Comparison of ENCODE assay signal across 8 cellular contexts in genomic region chr15:77875066-77875721, GRCh38.
DNase-seq lines count a peak whose midpoint lies in the region; ATAC-seq, FAIRE-seq and TF ChIP-seq lines count a peak whose summit lies in the region.
"Not testable (repeated sequence)": the region's sequence is repeated elsewhere in the genome, so short reads cannot be mapped to it uniquely, and the experiment has no call there.

No MANE protein-coding gene starts in this region.

- intact Hi-C loops in esophagus muscularis mucosa (cut with DNase I); HepG2 (cut with micrococcal nuclease; ENCODE audit: unreplicated experiment): not testable (repeated sequence)

- TF ChIP-seq POLR2A in GM12892 (IDR thresholded peaks at IDR 0.05; ENCODE audit: low read depth, low read length); esophagus muscularis mucosa (IDR thresholded peaks at IDR 0.05; ENCODE audit: low read depth); HepG2 (IDR thresholded peaks at IDR 0.05; ENCODE audit: insufficient read depth in 1 of 2, low read depth in 2 of 2, low read length in 2 of 2): not testable (repeated sequence)

- WGBS in esophagus muscularis mucosa, result 58% methylated on average over 10 of the region's 13 CpGs
- 13% methylated on average over 3 of the region's 13 CpGs for WGBS in HepG2 (ENCODE audit: low lambda C conversion rate)

- not testable (repeated sequence) for H3K36me3 ChIP-seq in SJCRH30; esophagus muscularis mucosa; HepG2 (replicated peaks in 1 of 2; ENCODE audit: control insufficient read depth in 1 of 2, insufficient read depth in 2 of 2, low read length in 2 of 2)

- TF ChIP-seq EP300 in esophagus muscularis mucosa (IDR thresholded peaks at IDR 0.05); HepG2 (IDR thresholded peaks at IDR 0.05; ENCODE audit: low read depth in 2 of 2, low read length in 2 of 2); HepG2 (CRISPR knock-in tag; IDR thresholded peaks at IDR 0.05; ENCODE audit: borderline replicate concordance): not testable (repeated sequence)

- H3K27ac Mint-ChIP-seq in activated T-helper 17 cell treated with anti-CD3 and anti-CD28 coated beads, Interleukin-2, amount 50 U/mL, for 72 hours, result not testable (repeated sequence)

- H3K27me3 ChIP-seq in SJCRH30; HepG2 (ENCODE audit: control insufficient read depth in 1 of 2, insufficient read depth in 2 of 2, low read length in 2 of 2): not testable (repeated sequence)
- peaks cover 0 to 11% (median 0%) of the 10 kb centered on the region in 4 donors for H3K27me3 ChIP-seq in esophagus muscularis mucosa

- ATAC-seq in activated T-helper 17 cell treated with anti-CD3 and anti-CD28 coated beads, Interleukin-2, amount 50 U/mL, for 72 hours (replicated peaks), result peak; percentile 60
- peak; percentile 80 for ATAC-seq in HepG2

- POLR2A ChIA-PET in HepG2 (lab: Yijun Ruan, JAX), result not testable (repeated sequence)

- not testable (repeated sequence) for H3K9ac ChIP-seq in HepG2 (ENCODE audit: insufficient read depth, low read depth, low read length)

- H3K4me1 ChIP-seq in SJCRH30; esophagus muscularis mucosa; HepG2 (ENCODE audit: insufficient read depth, low read length): not testable (repeated sequence)

- in situ Hi-C loops in HepG2 (cut with HindIII; ENCODE audit: extremely low pct_ligation_motif_present, low pct_unique_long_range_greater_than_20kb), result not testable (repeated sequence)

- H3K9me3 Mint-ChIP-seq in activated T-helper 17 cell treated with anti-CD3 and anti-CD28 coated beads, Interleukin-2, amount 50 U/mL, for 72 hours, result not testable (repeated sequence)

- DNase-seq in AG09309 (ENCODE audit: low read depth); esophagus muscularis mucosa (ENCODE audit: extremely low spot score): not testable (repeated sequence)
- DNase-seq in GM12892 (ENCODE audit: insufficient read length) (peak; percentile 53), NCI-H146 (lab: John Stamatoyannopoulos, UW) (peak; percentile 56), SJCRH30 (peak; percentile 74 to 84), HepG2 (ENCODE audit: low spot score) (peak; percentile 48)
- DNase-seq in stimulated activated CD4-positive, alpha-beta T cell treated with anti-CD3 and anti-CD28 coated beads, Interleukin-12 subunit alpha, Interleukin-12 subunit beta, amount 100 ng/mL, for 4 hours, result peak; percentile 33

- H3K79me2 ChIP-seq in HepG2 (ENCODE audit: insufficient read depth, low read length), result not testable (repeated sequence)

- H2AFZ ChIP-seq in HepG2 (ENCODE audit: low read length), result not testable (repeated sequence)

- not testable (repeated sequence) for H4K20me1 ChIP-seq in HepG2 (ENCODE audit: insufficient read depth, low read length)

- H3K9me3 ChIP-seq in SJCRH30 (replicated peaks); esophagus muscularis mucosa; HepG2 (ENCODE audit: low read length): not testable (repeated sequence)

- FAIRE-seq in GM12892 (lab: Jason Lieb, UNC), result peak; percentile 82
- not testable (repeated sequence) for FAIRE-seq in HepG2 (lab: Jason Lieb, UNC)

- H3K36me3 Mint-ChIP-seq in activated T-helper 17 cell treated with anti-CD3 and anti-CD28 coated beads, Interleukin-2, amount 50 U/mL, for 72 hours (ENCODE audit: low read depth), result not testable (repeated sequence)

- TF ChIP-seq CTCF in AG09309 (IDR thresholded peaks at IDR 0.05; ENCODE audit: control insufficient read depth, insufficient read depth, low read depth, low read length, missing control alignments) (peak; percentile 66), esophagus muscularis mucosa (IDR thresholded peaks at IDR 0.05) (peak in 2 of 3 experiments; percentile 20 to 39), HepG2 (CRISPR knock-in tag; IDR thresholded peaks at IDR 0.05) (peak; percentile 80)

- not testable (repeated sequence) for H3K27ac ChIP-seq in SJCRH30; esophagus muscularis mucosa (replicated peaks in 1 of 4); HepG2 (ENCODE audit: extremely low read length, insufficient read depth, low read length)

- not testable (repeated sequence) for H3K4me2 ChIP-seq in HepG2 (ENCODE audit: low read depth, low read length)

- TF ChIP-seq RAD21 in HepG2 (CRISPR knock-in tag; IDR thresholded peaks at IDR 0.05), result peak; percentile 41; the same call in 1 of the 2 replicates

- not testable (repeated sequence) for H3K4me3 ChIP-seq in AG09309 (ENCODE audit: control insufficient read depth, low read depth, low read length); SJCRH30; esophagus muscularis mucosa; HepG2 (replicated peaks in 1 of 3; ENCODE audit: insufficient read depth in 1 of 3, low read depth in 2 of 3, low read length in 3 of 3)

- H3K27me3 Mint-ChIP-seq in activated T-helper 17 cell treated with anti-CD3 and anti-CD28 coated beads, Interleukin-2, amount 50 U/mL, for 72 hours, result not testable (repeated sequence)

- BruUV-seq in HepG2 (replicated peaks; lab: Mats Ljungman, UMichigan), result not testable (repeated sequence)

- CTCF ChIA-PET in HepG2 (lab: Yijun Ruan, JAX; ENCODE audit: low intra/inter-chr PET ratio, low total read pairs), result interaction anchor here (1.4 kb wide), 1 partner anchor 242 kb away, joined by 8 read pairs; the partner anchor contains the start of gene LINGO1

- not testable (repeated sequence) for H3K4me3 Mint-ChIP-seq in activated T-helper 17 cell treated with anti-CD3 and anti-CD28 coated beads, Interleukin-2, amount 50 U/mL, for 72 hours

- H3K4me1 Mint-ChIP-seq in activated T-helper 17 cell treated with anti-CD3 and anti-CD28 coated beads, Interleukin-2, amount 50 U/mL, for 72 hours, result not testable (repeated sequence)

TF ChIP-seq in HepG2, 621 proteins besides CTCF, POLR2A, EP300 and RAD21:
- 0 out of 2 replicates have a peak, but pooled peaks have one; percentile 22 for TF ChIP-seq HNRNPL (IDR thresholded peaks at IDR 0.05; ENCODE audit: low read depth, low read length)
- TF ChIP-seq STAG1 (CRISPR knock-in tag; IDR thresholded peaks at IDR 0.05), result peak; percentile 63

Comparison
In these comparisons a context has a peak if more than half of its experiments do, and no peak if none do; other contexts are left out.
1. CTCF ChIP-seq: peak in every context shown above with its lines; median percentile 80 in HepG2; 66 in AG09309; 30 in esophagus muscularis mucosa.